17 cellular contexts compared by ENCODE assay signal in genomic region chr7:148419856-148420508, GRCh38.
DNase-seq lines count a peak whose midpoint lies in the region; ATAC-seq, FAIRE-seq and TF ChIP-seq lines count a peak whose summit lies in the region.
"Had no signal": no experiment of that assay in that cellular context is flagged by ENCODE, and none has a peak within 500 bp of the region (broad histone marks: within the 10 kb centered on the region; RNA-seq: fewer than 3 reads in every experiment).

No MANE protein-coding gene starts in this region.

- peaks cover 39% of the 10 kb centered on the region for H3K36me3 Mint-ChIP-seq in GM23338 (ENCODE audit: low read depth)
- H3K36me3 Mint-ChIP-seq: activated naive CD8-positive, alpha-beta T cell treated with anti-CD3 and anti-CD28 coated beads for 36 hours had no signal

- no peaks in the 10 kb centered on the region for H3K27me3 Mint-ChIP-seq in GM23338 (ENCODE audit: insufficient read depth, low read depth, poor library complexity)

- 0 out of 2 replicates have a peak, but pooled peaks cover 3% of the 10 kb centered on the region for H3K9me2 ChIP-seq in GM23338 (ENCODE audit: insufficient read depth)

- H3K4me3 ChIP-seq in GM12878 = no peak overlapping the region
- H3K4me3 ChIP-seq in GM23338 = no peak overlapping the region
- H3K4me3 ChIP-seq: coronary artery had no signal

- no peaks in the 10 kb centered on the region for H3K79me2 ChIP-seq in GM12878 (ENCODE audit: control insufficient read depth, insufficient read depth, low read length)
- H3K79me2 ChIP-seq in GM23338 (replicated peaks; ENCODE audit: insufficient read depth) = no peaks in the 10 kb centered on the region

- H3K4me2 ChIP-seq in GM12878 (ENCODE audit: control insufficient read depth, insufficient read depth) (no peak overlapping the region), GM23338 (no peak overlapping the region)

- ATAC-seq in GM19023 (IDR thresholded peaks at IDR 0.05; ENCODE audit: unreplicated experiment) (peak; percentile 93), GM21619 (IDR thresholded peaks at IDR 0.05; ENCODE audit: unreplicated experiment) (peak; percentile 89), HG03135 (IDR thresholded peaks at IDR 0.05; ENCODE audit: unreplicated experiment) (peak; percentile 96), GM12878 (peak; percentile 55; the same call in 2 of the 3 replicates), GM23338 (no peak)
- ATAC-seq: naive thymus-derived CD8-positive, alpha-beta T cell had no signal

- SMC1A ChIA-PET in GM12878 (lab: Charles Lee; ENCODE audit: uncharacterized antibody, unreplicated experiment) = no interaction called here

- intact Hi-C loops in GM12878 (cut with micrococcal nuclease; ENCODE audit: unreplicated experiment) = no loop called here

- no peak overlapping the region for H3K27ac ChIP-seq in GM12878 (ENCODE audit: control insufficient read depth, insufficient read depth)
- H3K27ac ChIP-seq in GM23338 (ENCODE audit: low read depth) = no peak overlapping the region
- H3K27ac ChIP-seq: coronary artery had no signal

- no peak for TF ChIP-seq POLR2A in GM12878 (IDR thresholded peaks at IDR 0.05; ENCODE audit: low read depth, low read length)

- H3K36me3 ChIP-seq in GM12878 (ENCODE audit: control insufficient read depth in 2 of 2, insufficient read depth in 2 of 2, low read length in 1 of 2) (no peaks in the 10 kb centered on the region), GM23338 (ENCODE audit: insufficient read depth) (0 out of 2 replicates have a peak, but pooled peaks cover 6% of the 10 kb centered on the region)

- CTCF ChIA-PET in GM12878 (lab: Yijun Ruan, JAX) = no interaction called here

- no peak for TF ChIP-seq CTCF in GM12878 (IDR thresholded peaks at IDR 0.05 in 2 of 3, conservative IDR thresholded peaks at IDR 0.05 in 1 of 3; ENCODE audit: control insufficient read depth in 2 of 3, extremely low read depth in 1 of 3, insufficient read depth in 1 of 3, low read depth in 3 of 3, low read length in 3 of 3)
- no peak for TF ChIP-seq CTCF in GM23338 (conservative IDR thresholded peaks at IDR 0.05; ENCODE audit: low read depth in 2 of 2)

- no peak overlapping the region for H2AFZ ChIP-seq in GM12878 (ENCODE audit: control insufficient read depth, low read depth, low read length)
- H2AFZ ChIP-seq in GM23338 = no peak overlapping the region

- POLR2A ChIA-PET in GM12878 (lab: Charles Lee) = no interaction called here

- H3K4me1 ChIP-seq in GM12878 (ENCODE audit: control insufficient read depth, insufficient read depth, low read length) (no peaks in the 10 kb centered on the region), GM23338 (ENCODE audit: insufficient read depth) (no peaks in the 10 kb centered on the region)

- H3K27me3 ChIP-seq in GM12878 (replicated peaks in 1 of 2; ENCODE audit: control insufficient read depth in 2 of 2, insufficient read depth in 2 of 2, low read length in 1 of 2) (no peaks in the 10 kb centered on the region; a peak in 1 of 4 replicates), GM23338 (ENCODE audit: insufficient read depth) (no peaks in the 10 kb centered on the region)

- no TSS peak for BruUV-seq in GM12878 (replicated peaks; lab: Mats Ljungman, UMichigan)

- DNase-seq in GM12878 (ENCODE audit: low read depth, low spot score) = peak; percentile 19
- DNase-seq in stimulated activated CD4-positive, alpha-beta T cell treated with anti-CD3 and anti-CD28 coated beads, Interleukin-2, amount 100 ng/mL, for 48 hours = no peak
- no peak for DNase-seq in HPDE6-E6E7 (ENCODE audit: extremely low spot score)
- no peak for DNase-seq in mesenteric fat pad (ENCODE audit: low spot score)
- DNase-seq in GM23338 (ENCODE audit: low spot score) = no peak
- DNase-seq: activated CD4-positive, alpha-beta T cell treated with anti-CD3 and anti-CD28 coated beads, Interleukin-2, amount 50 U/mL, for 48 hours; activated naive CD8-positive, alpha-beta T cell treated with anti-CD3 and anti-CD28 coated beads for 36 hours; COR-L47; naive thymus-derived CD8-positive, alpha-beta T cell; NCI-H1048; NK-92 treated with Interleukin-12 subunit alpha and Interleukin-12 subunit beta, amount 100 ng/mL, for 24 hours; small intestine had no signal

- in situ Hi-C loops in GM12878 (cut with MboI) = no loop called here

- no peak for FAIRE-seq in GM12878 (lab: Jason Lieb, UNC)
- FAIRE-seq: islet of Langerhans, small intestine had no signal

- 45% methylated on average over 8 of the region's 8 CpGs for WGBS in GM12878 (ENCODE audit: insufficient coverage, insufficient replicate concordance, low lambda C conversion rate, missing lambda C conversion rate)

- no peak for TF ChIP-seq EP300 in GM12878 (IDR thresholded peaks at IDR 0.05; ENCODE audit: borderline replicate concordance in 1 of 2, control insufficient read depth in 1 of 2, low read depth in 2 of 2, low read length in 2 of 2)

- H3K4me3 Mint-ChIP-seq in GM23338 = no peak overlapping the region
- H3K4me3 Mint-ChIP-seq: activated naive CD8-positive, alpha-beta T cell treated with anti-CD3 and anti-CD28 coated beads for 36 hours; naive thymus-derived CD8-positive, alpha-beta T cell had no signal

- no peak for TF ChIP-seq RAD21 in GM12878 (IDR thresholded peaks at IDR 0.05; ENCODE audit: insufficient read depth, low read depth, low read length)

- no peaks in the 10 kb centered on the region for H3K9me3 ChIP-seq in GM12878 (replicated peaks; ENCODE audit: control insufficient read depth, insufficient read depth, low read length)

- H3F3A ChIP-seq in GM23338 (replicated peaks; ENCODE audit: low read depth) = no peaks in the 10 kb centered on the region

- H4K20me1 ChIP-seq in GM12878 (ENCODE audit: control insufficient read depth, insufficient read depth) (no peaks in the 10 kb centered on the region), GM23338 (replicated peaks; ENCODE audit: insufficient read depth) (no peaks in the 10 kb centered on the region)

- peaks cover 23% of the 10 kb centered on the region for H3K9me3 Mint-ChIP-seq in GM23338

- no peak overlapping the region for H3K27ac Mint-ChIP-seq in GM23338
- H3K27ac Mint-ChIP-seq: activated naive CD8-positive, alpha-beta T cell treated with anti-CD3 and anti-CD28 coated beads for 36 hours; naive thymus-derived CD8-positive, alpha-beta T cell had no signal

- RAD21 ChIA-PET in GM12878 (lab: Charles Lee; ENCODE audit: unreplicated experiment) = no interaction called here

- no peak overlapping the region for H3K9ac ChIP-seq in GM12878 (ENCODE audit: control insufficient read depth, insufficient read depth, low read length)

- no peaks in the 10 kb centered on the region for H3K4me1 Mint-ChIP-seq in GM23338
- H3K4me1 Mint-ChIP-seq: activated naive CD8-positive, alpha-beta T cell treated with anti-CD3 and anti-CD28 coated beads for 36 hours had no signal

TF ChIP-seq in GM12878, 131 proteins besides CTCF, POLR2A, EP300 and RAD21 (continues in another document):
- peak; percentile 69 for TF ChIP-seq PBX3 (IDR thresholded peaks at IDR 0.05; ENCODE audit: insufficient replicate concordance, low read depth, low read length)
- TF ChIP-seq TCF3 (IDR thresholded peaks at IDR 0.05; ENCODE audit: borderline replicate concordance, insufficient read depth, low read depth, low read length) = 0 out of 2 replicates have a peak, but pooled peaks have one; percentile 34
- peak; percentile 91 for TF ChIP-seq RUNX3 (IDR thresholded peaks at IDR 0.05; ENCODE audit: low read length)

TF ChIP-seq in GM23338, 12 proteins besides CTCF, POLR2A, EP300 and RAD21 (continues in another document):
- TF ChIP-seq ZNF114 (CRISPR knock-in tag; IDR thresholded peaks at IDR 0.05) (no peak), CREB1 (CRISPR knock-in tag; IDR thresholded peaks at IDR 0.05; ENCODE audit: low read depth) (no peak), NANOG (IDR thresholded peaks at IDR 0.05; ENCODE audit: borderline replicate concordance) (no peak)
